In the genomic region with DNA sequence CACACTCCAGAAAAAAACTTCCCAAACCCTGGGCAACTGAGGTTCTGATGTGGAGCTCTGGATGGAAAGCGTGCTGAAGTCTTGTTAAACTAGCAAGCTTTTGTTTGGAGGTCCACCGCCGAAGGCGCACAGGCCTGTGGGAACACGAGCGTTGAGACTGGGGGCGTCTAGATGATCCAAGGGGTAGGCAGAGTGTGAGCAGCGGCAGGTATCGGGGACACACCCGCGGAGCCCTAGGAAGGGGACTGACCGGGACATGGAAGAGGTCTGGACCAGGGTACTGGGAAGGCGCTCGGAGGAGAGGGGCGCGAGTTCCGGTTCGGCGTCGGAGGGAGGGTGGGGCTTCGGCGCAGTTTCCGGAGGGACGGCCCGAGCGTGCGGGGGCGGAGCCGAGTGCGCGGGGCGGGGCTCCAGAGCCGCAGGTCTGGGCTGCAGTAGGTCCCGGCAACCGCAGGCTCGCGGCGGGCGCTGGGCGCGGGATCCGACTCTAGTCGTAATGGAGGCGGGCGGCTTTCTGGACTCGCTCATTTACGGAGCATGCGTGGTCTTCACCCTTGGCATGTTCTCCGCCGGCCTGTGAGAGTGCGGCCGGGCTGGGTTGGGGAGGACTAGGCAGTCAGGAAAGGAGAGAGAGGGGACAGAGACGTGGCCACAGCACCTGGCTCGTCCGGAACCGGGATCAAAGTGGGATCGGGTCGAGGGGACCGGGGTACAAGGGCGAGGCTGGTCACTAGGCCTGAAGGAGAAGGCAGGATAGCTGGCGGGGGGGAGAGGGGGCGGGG, we compare ENCODE assay signal across 8 cellular contexts. TPM values are rescaled to one million over a fixed set of nuclear protein-coding genes. Genes with fewer than 3 reads are reported as not detected.
DNase-seq lines count a peak whose midpoint lies in the region; ATAC-seq and TF ChIP-seq lines count a peak whose summit lies in the region.

Gene SLC50A1 (plus strand): TSS at position 437 of the 782 bp plus-strand sequence. CDS start 60 bp downstream, at position 497.

- H3K9me3 Mint-ChIP-seq in activated T-helper 1 cell treated with anti-CD3 and anti-CD28 coated beads, Interleukin-12 subunit alpha, Interleukin-12 subunit beta, Interleukin-2, Interleukin-4 antibody, amounts not matched to agents 30 ng/mL and 10 ng/mL and 1 ng/mL, durations not matched to agents 14 hours and 24 hours and 36 hours, result no peaks in the 10 kb centered on the region
- no peaks in the 10 kb centered on the region for H3K9me3 Mint-ChIP-seq in naive thymus-derived CD8-positive, alpha-beta T cell
- H3K9me3 Mint-ChIP-seq in stimulated activated naive B cell treated with anti-CD40 and anti-IgM and Interleukin-4, amounts not matched to agents 10 μg/mL and 1 μg/mL and 100 μg/mL, for 72 hours, result no peaks in the 10 kb centered on the region

- peak within 1 kb of the TSS; percentile 94 for H3K4me3 Mint-ChIP-seq in activated T-helper 1 cell treated with anti-CD3 and anti-CD28 coated beads, Interleukin-12 subunit alpha, Interleukin-12 subunit beta, Interleukin-2, Interleukin-4 antibody, amounts not matched to agents 30 ng/mL and 10 ng/mL and 1 ng/mL, durations not matched to agents 14 hours and 24 hours and 36 hours
- H3K4me3 Mint-ChIP-seq in naive thymus-derived CD8-positive, alpha-beta T cell, result peak within 1 kb of the TSS; percentile 95 to 100 (median 97)
- H3K4me3 Mint-ChIP-seq in stimulated activated naive B cell treated with anti-CD40 and anti-IgM and Interleukin-4, amounts not matched to agents 10 μg/mL and 1 μg/mL and 100 μg/mL, for 72 hours, result peak within 1 kb of the TSS; percentile 89 to 97

- peaks cover 5% of the 10 kb centered on the region for H3K27me3 Mint-ChIP-seq in activated T-helper 1 cell treated with anti-CD3 and anti-CD28 coated beads, Interleukin-12 subunit alpha, Interleukin-12 subunit beta, Interleukin-2, Interleukin-4 antibody, amounts not matched to agents 30 ng/mL and 10 ng/mL and 1 ng/mL, durations not matched to agents 14 hours and 24 hours and 36 hours (ENCODE audit: insufficient read depth)
- H3K27me3 Mint-ChIP-seq in naive thymus-derived CD8-positive, alpha-beta T cell, result peaks cover 0 to 1% (median 0%) of the 10 kb centered on the region in 5 donors
- H3K27me3 Mint-ChIP-seq in stimulated activated naive B cell treated with anti-CD40 and anti-IgM and Interleukin-4, amounts not matched to agents 10 μg/mL and 1 μg/mL and 100 μg/mL, for 72 hours, result peaks cover 3 to 6% of the 10 kb centered on the region in 2 donors

- H3K27ac Mint-ChIP-seq in activated T-helper 1 cell treated with anti-CD3 and anti-CD28 coated beads, Interleukin-12 subunit alpha, Interleukin-12 subunit beta, Interleukin-2, Interleukin-4 antibody, amounts not matched to agents 30 ng/mL and 10 ng/mL and 1 ng/mL, durations not matched to agents 14 hours and 24 hours and 36 hours, result peak within 1 kb of the TSS; percentile 99
- H3K27ac Mint-ChIP-seq in naive thymus-derived CD8-positive, alpha-beta T cell, result peak within 1 kb of the TSS; percentile 97 to 100 (median 99)
- H3K27ac Mint-ChIP-seq in stimulated activated naive B cell treated with anti-CD40 and anti-IgM and Interleukin-4, amounts not matched to agents 10 μg/mL and 1 μg/mL and 100 μg/mL, for 72 hours, result peak within 1 kb of the TSS; percentile 99

- H3K27ac ChIP-seq in DOHH2 (ENCODE audit: low read depth, low read length), result peak within 1 kb of the TSS; percentile 78

- DNase-seq in GOT3 (lab: John Stamatoyannopoulos, UW) (peak; percentile 88), LNCaP clone FGC (ENCODE audit: low read depth) (peak; percentile 67), RPMI8226 (peak; percentile 98), fibroblast of gingiva (ENCODE audit: low read depth) (peak; percentile 90)
- DNase-seq in activated T-helper 1 cell treated with anti-CD3 and anti-CD28 coated beads, Interleukin-12 subunit alpha, Interleukin-12 subunit beta, Interleukin-2, Interleukin-4 antibody, amounts not matched to agents 30 ng/mL and 10 ng/mL and 1 ng/mL, durations not matched to agents 14 hours and 24 hours and 36 hours (ENCODE audit: low spot score), result peak; percentile 91
- DNase-seq in naive thymus-derived CD8-positive, alpha-beta T cell, result peak; percentile 83 to 93 (median 90)
- DNase-seq in stimulated activated naive B cell treated with anti-CD40 and anti-IgM and Interleukin-4, amounts not matched to agents 10 μg/mL and 1 μg/mL and 100 μg/mL, for 72 hours, result peak; percentile 93

- peak within 1 kb of the TSS; percentile 89 for H3K4me3 ChIP-seq in DOHH2 (ENCODE audit: low read length)
- H3K4me3 ChIP-seq in LNCaP clone FGC (ENCODE audit: low read depth, low read length), result peak within 1 kb of the TSS; percentile 82

- POLR2A ChIA-PET in naive thymus-derived CD8-positive, alpha-beta T cell (lab: Charles Lee), result interaction anchor here (0.5 to 2.5 kb wide), 14 partner anchors 8 to 432 kb away, joined by 3 to 21 read pairs (median 4); partner anchors contain the start of genes CKS1B, EFNA1, KRTCAP2 and TRIM46

- H3K4me2 ChIP-seq in DOHH2 (ENCODE audit: low read length), result peak within 1 kb of the TSS; percentile 98

- TF ChIP-seq CTCF in DOHH2 (IDR thresholded peaks at IDR 0.05; ENCODE audit: low read depth, low read length, poor library complexity, severe bottlenecking) (no peak), LNCaP clone FGC (IDR thresholded peaks at IDR 0.05; ENCODE audit: control insufficient read depth, extremely low read depth, insufficient read depth) (no peak)

- peaks cover 34% of the 10 kb centered on the region for H3K36me3 ChIP-seq in DOHH2 (ENCODE audit: control insufficient read depth, low read length)

- intact Hi-C loops in activated T-helper 1 cell treated with anti-CD3 and anti-CD28 coated beads, Interleukin-12 subunit alpha, Interleukin-12 subunit beta, Interleukin-2, Interleukin-4 antibody, amounts not matched to agents 30 ng/mL and 10 ng/mL and 1 ng/mL, durations not matched to agents 14 hours and 24 hours and 36 hours (cut with micrococcal nuclease), result loop anchor here (1.0 to 5.0 kb wide), 9 partner anchors 38 to 1147 kb away; partner anchors contain the start of genes ADAR, CKS1B, EFNA4 and KRTCAP2

- no peaks in the 10 kb centered on the region for H3K27me3 ChIP-seq in DOHH2 (ENCODE audit: control insufficient read depth, low read length)

- H3F3A ChIP-seq in DOHH2 (ENCODE audit: control insufficient read depth, insufficient read depth), result peaks cover 16% of the 10 kb centered on the region

- H3K36me3 Mint-ChIP-seq in activated T-helper 1 cell treated with anti-CD3 and anti-CD28 coated beads, Interleukin-12 subunit alpha, Interleukin-12 subunit beta, Interleukin-2, Interleukin-4 antibody, amounts not matched to agents 30 ng/mL and 10 ng/mL and 1 ng/mL, durations not matched to agents 14 hours and 24 hours and 36 hours (ENCODE audit: low read depth), result peaks cover 26% of the 10 kb centered on the region
- peaks cover 0 to 19% (median 0%) of the 10 kb centered on the region in 3 donors for H3K36me3 Mint-ChIP-seq in naive thymus-derived CD8-positive, alpha-beta T cell
- peaks cover 24 to 44% of the 10 kb centered on the region in 2 donors for H3K36me3 Mint-ChIP-seq in stimulated activated naive B cell treated with anti-CD40 and anti-IgM and Interleukin-4, amounts not matched to agents 10 μg/mL and 1 μg/mL and 100 μg/mL, for 72 hours

- H3K9me2 ChIP-seq in DOHH2 (replicated peaks; ENCODE audit: control insufficient read depth, low read length), result no peaks in the 10 kb centered on the region

- peak; percentile 83 to 84 for ATAC-seq in naive thymus-derived CD8-positive, alpha-beta T cell
- peak; percentile 77 to 81 for ATAC-seq in stimulated activated naive B cell treated with anti-CD40 and anti-IgM and Interleukin-4, amounts not matched to agents 10 μg/mL and 1 μg/mL and 100 μg/mL, for 72 hours (replicated peaks)

- no peaks in the 10 kb centered on the region for H3K9me3 ChIP-seq in DOHH2 (ENCODE audit: control insufficient read depth, insufficient read depth, low read length)

- peaks cover 38% of the 10 kb centered on the region for H3K4me1 ChIP-seq in DOHH2 (ENCODE audit: control insufficient read depth, low read length)

- H3K4me1 Mint-ChIP-seq in activated T-helper 1 cell treated with anti-CD3 and anti-CD28 coated beads, Interleukin-12 subunit alpha, Interleukin-12 subunit beta, Interleukin-2, Interleukin-4 antibody, amounts not matched to agents 30 ng/mL and 10 ng/mL and 1 ng/mL, durations not matched to agents 14 hours and 24 hours and 36 hours (ENCODE audit: low read depth), result peaks cover 43% of the 10 kb centered on the region
- H3K4me1 Mint-ChIP-seq in naive thymus-derived CD8-positive, alpha-beta T cell, result peaks cover 28 to 52% (median 49%) of the 10 kb centered on the region in 4 donors
- H3K4me1 Mint-ChIP-seq in stimulated activated naive B cell treated with anti-CD40 and anti-IgM and Interleukin-4, amounts not matched to agents 10 μg/mL and 1 μg/mL and 100 μg/mL, for 72 hours, result peaks cover 24 to 43% of the 10 kb centered on the region in 2 donors

- H3K79me2 ChIP-seq in DOHH2 (ENCODE audit: control insufficient read depth, low read length), result peaks cover 48% of the 10 kb centered on the region

- H4K20me1 ChIP-seq in DOHH2 (ENCODE audit: control insufficient read depth, insufficient read depth, low read depth, low read length), result no peaks in the 10 kb centered on the region

RNA-seq across cellular contexts. Expression of gene SLC50A1, which starts in this region (rescaled TPM):
- 45.7 and 47.7 TPM in 2 replicates for total RNA-seq in activated T-helper 1 cell treated with anti-CD3 and anti-CD28 coated beads, Interleukin-12 subunit alpha, Interleukin-12 subunit beta, Interleukin-2, Interleukin-4 antibody, amounts not matched to agents 30 ng/mL and 10 ng/mL and 1 ng/mL, durations not matched to agents 14 hours and 24 hours and 36 hours
- total RNA-seq in naive thymus-derived CD8-positive, alpha-beta T cell, result 10 to 100 TPM; 26.7 to 26.9 TPM
- polyA plus RNA-seq in naive thymus-derived CD8-positive, alpha-beta T cell, result 10 to 100 TPM; 50.3 to 72.7 (median 62.3) TPM

Comparison
In these comparisons a context has a peak if more than half of its experiments do, and no peak if none do; other contexts are left out.
1. Peak in every context shown above with its lines: DNase-seq, ATAC-seq, H3K4me3 ChIP-seq and H3K27ac ChIP-seq.